ENCODE assay signal across 1 cellular context in the genomic region with DNA sequence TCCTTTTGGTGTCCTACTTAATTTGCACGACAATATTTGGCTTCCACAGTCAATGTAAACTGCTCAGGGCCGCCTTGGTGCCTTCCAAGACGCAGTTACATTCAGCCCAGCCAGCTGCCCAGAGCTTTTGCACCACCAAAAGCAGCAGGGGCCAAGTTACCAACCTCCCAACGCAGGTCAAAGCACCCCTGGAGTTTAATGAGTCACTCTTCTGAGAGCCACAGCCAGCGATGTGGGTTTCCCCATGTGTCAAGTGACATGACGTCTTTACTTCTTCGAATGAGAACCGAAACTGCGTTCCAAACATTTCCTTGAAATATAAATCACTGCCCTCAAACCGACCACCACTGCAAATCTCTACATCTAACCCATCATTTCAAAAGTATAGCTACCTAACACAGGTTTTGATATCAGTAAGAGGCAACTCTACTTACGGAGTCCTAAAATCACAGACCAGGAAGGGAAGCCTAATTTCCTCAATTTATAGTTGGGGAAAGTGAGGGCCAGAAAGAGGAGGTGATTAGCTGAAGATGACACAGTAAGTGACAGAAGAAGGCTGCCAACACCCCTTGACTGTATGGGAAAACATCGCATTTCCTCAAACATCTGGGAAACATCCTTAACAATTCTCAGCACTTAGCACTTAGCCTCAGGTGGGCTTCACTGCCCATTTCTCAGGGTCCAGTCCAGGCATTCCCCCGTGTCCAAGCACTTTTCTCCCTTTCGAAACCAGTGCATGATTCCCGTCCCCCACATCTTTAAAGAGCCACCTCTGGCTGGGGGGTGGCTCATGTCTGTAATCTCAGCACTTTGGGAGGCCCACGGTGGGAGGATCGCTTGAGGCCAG.
A peak's percentile ranks its signal among the peaks of the same experiment; 100 is the strongest.
TF ChIP-seq lines count a peak whose summit lies in the region.

No MANE protein-coding gene starts in this region.

TF ChIP-seq in GM12878, 131 proteins besides CTCF, POLR2A, EP300 and RAD21 (continues in another document):
- TF ChIP-seq EED (IDR thresholded peaks at IDR 0.05; ENCODE audit: low read depth) (peak; percentile 96), ASH2L (IDR thresholded peaks at IDR 0.05; ENCODE audit: borderline replicate concordance, low read depth) (no peak), USF2 (IDR thresholded peaks at IDR 0.05; ENCODE audit: borderline replicate concordance, low read depth, low read length) (no peak), IRF4 (IDR thresholded peaks at IDR 0.05; ENCODE audit: low read depth, low read length) (peak; percentile 89), IRF3 (IDR thresholded peaks at IDR 0.05) (no peak), ZNF384 (IDR thresholded peaks at IDR 0.05; ENCODE audit: borderline replicate concordance, low read depth, low read length) (no peak), NFXL1 (IDR thresholded peaks at IDR 0.05; ENCODE audit: borderline replicate concordance) (no peak), TCF7 (IDR thresholded peaks at IDR 0.05; ENCODE audit: borderline replicate concordance) (0 out of 2 replicates have a peak, but pooled peaks have one; percentile 48), YY1 (IDR thresholded peaks at IDR 0.05; ENCODE audit: low read depth, low read length) (peak; percentile 54; the same call in 1 of the 2 replicates), TARDBP (IDR thresholded peaks at IDR 0.05; ENCODE audit: borderline replicate concordance) (no peak), NRF1 (conservative IDR thresholded peaks at IDR 0.05; ENCODE audit: low read depth, low read length) (0 out of 2 replicates have a peak, but pooled peaks have one; percentile 6), ZNF274 (IDR thresholded peaks at IDR 0.05; ENCODE audit: insufficient read depth, insufficient read length) (no peak), FOXK2 (IDR thresholded peaks at IDR 0.05) (no peak), NFYA (IDR thresholded peaks at IDR 0.05; ENCODE audit: borderline replicate concordance, low read depth, low read length) (no peak), POLR2AphosphoS5 (IDR thresholded peaks at IDR 0.05; ENCODE audit: low read length) (peak; percentile 50; the same call in 1 of the 2 replicates), JUNB (IDR thresholded peaks at IDR 0.05) (peak; percentile 96), ATF3 (IDR thresholded peaks at IDR 0.05; ENCODE audit: borderline replicate concordance, extremely low read depth, low read depth, low read length) (no peak), RBBP5 (conservative IDR thresholded peaks at IDR 0.05) (no peak), IRF5 (IDR thresholded peaks at IDR 0.05; ENCODE audit: borderline replicate concordance) (no peak), BCLAF1 (IDR thresholded peaks at IDR 0.05) (no peak), CBX5 (IDR thresholded peaks at IDR 0.05; ENCODE audit: low read depth) (peak; percentile 62; the same call in 1 of the 2 replicates), CREM (IDR thresholded peaks at IDR 0.05; ENCODE audit: low read depth) (peak; percentile 91), RCOR1 (conservative IDR thresholded peaks at IDR 0.05; ENCODE audit: low read depth, low read length) (peak; percentile 96), HDAC6 (IDR thresholded peaks at IDR 0.05; ENCODE audit: unreplicated experiment) (no peak), IKZF2 (IDR thresholded peaks at IDR 0.05) (peak; percentile 100), ZBED1 (IDR thresholded peaks at IDR 0.05; ENCODE audit: borderline replicate concordance) (peak; percentile 93), CEBPB (IDR thresholded peaks at IDR 0.05; ENCODE audit: borderline replicate concordance in 1 of 2, low read depth in 2 of 2, low read length in 2 of 2) (0 out of 4 replicates have a peak, but pooled peaks of 1 of the 2 experiments have one; percentile 54), KDM1A (IDR thresholded peaks at IDR 0.05; ENCODE audit: borderline replicate concordance) (no peak), RFX5 (IDR thresholded peaks at IDR 0.05; ENCODE audit: low read depth, low read length) (no peak), ZBTB40 (IDR thresholded peaks at IDR 0.05; ENCODE audit: borderline replicate concordance) (no peak), NR2C1 (IDR thresholded peaks at IDR 0.05) (0 out of 2 replicates have a peak, but pooled peaks have one; percentile 6)
- TF ChIP-seq, protein P1, sequence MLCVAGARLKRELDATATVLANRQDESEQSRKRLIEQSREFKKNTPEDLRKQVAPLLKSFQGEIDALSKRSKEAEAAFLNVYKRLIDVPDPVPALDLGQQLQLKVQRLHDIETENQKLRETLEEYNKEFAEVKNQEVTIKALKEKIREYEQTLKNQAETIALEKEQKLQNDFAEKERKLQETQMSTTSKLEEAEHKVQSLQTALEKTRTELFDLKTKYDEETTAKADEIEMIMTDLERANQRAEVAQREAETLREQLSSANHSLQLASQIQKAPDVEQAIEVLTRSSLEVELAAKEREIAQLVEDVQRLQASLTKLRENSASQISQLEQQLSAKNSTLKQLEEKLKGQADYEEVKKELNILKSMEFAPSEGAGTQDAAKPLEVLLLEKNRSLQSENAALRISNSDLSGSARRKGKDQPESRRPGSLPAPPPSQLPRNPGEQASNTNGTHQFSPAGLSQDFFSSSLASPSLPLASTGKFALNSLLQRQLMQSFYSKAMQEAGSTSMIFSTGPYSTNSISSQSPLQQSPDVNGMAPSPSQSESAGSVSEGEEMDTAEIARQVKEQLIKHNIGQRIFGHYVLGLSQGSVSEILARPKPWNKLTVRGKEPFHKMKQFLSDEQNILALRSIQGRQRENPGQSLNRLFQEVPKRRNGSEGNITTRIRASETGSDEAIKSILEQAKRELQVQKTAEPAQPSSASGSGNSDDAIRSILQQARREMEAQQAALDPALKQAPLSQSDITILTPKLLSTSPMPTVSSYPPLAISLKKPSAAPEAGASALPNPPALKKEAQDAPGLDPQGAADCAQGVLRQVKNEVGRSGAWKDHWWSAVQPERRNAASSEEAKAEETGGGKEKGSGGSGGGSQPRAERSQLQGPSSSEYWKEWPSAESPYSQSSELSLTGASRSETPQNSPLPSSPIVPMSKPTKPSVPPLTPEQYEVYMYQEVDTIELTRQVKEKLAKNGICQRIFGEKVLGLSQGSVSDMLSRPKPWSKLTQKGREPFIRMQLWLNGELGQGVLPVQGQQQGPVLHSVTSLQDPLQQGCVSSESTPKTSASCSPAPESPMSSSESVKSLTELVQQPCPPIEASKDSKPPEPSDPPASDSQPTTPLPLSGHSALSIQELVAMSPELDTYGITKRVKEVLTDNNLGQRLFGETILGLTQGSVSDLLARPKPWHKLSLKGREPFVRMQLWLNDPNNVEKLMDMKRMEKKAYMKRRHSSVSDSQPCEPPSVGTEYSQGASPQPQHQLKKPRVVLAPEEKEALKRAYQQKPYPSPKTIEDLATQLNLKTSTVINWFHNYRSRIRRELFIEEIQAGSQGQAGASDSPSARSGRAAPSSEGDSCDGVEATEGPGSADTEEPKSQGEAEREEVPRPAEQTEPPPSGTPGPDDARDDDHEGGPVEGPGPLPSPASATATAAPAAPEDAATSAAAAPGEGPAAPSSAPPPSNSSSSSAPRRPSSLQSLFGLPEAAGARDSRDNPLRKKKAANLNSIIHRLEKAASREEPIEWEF (IDR thresholded peaks at IDR 0.05; ENCODE audit: insufficient replicate concordance, low read depth, low read length), result peak; percentile 53
- TF ChIP-seq, protein P2, sequence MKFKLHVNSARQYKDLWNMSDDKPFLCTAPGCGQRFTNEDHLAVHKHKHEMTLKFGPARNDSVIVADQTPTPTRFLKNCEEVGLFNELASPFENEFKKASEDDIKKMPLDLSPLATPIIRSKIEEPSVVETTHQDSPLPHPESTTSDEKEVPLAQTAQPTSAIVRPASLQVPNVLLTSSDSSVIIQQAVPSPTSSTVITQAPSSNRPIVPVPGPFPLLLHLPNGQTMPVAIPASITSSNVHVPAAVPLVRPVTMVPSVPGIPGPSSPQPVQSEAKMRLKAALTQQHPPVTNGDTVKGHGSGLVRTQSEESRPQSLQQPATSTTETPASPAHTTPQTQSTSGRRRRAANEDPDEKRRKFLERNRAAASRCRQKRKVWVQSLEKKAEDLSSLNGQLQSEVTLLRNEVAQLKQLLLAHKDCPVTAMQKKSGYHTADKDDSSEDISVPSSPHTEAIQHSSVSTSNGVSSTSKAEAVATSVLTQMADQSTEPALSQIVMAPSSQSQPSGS (IDR thresholded peaks at IDR 0.05; ENCODE audit: low read length), result peak; percentile 99
- TF ChIP-seq, protein P3, sequence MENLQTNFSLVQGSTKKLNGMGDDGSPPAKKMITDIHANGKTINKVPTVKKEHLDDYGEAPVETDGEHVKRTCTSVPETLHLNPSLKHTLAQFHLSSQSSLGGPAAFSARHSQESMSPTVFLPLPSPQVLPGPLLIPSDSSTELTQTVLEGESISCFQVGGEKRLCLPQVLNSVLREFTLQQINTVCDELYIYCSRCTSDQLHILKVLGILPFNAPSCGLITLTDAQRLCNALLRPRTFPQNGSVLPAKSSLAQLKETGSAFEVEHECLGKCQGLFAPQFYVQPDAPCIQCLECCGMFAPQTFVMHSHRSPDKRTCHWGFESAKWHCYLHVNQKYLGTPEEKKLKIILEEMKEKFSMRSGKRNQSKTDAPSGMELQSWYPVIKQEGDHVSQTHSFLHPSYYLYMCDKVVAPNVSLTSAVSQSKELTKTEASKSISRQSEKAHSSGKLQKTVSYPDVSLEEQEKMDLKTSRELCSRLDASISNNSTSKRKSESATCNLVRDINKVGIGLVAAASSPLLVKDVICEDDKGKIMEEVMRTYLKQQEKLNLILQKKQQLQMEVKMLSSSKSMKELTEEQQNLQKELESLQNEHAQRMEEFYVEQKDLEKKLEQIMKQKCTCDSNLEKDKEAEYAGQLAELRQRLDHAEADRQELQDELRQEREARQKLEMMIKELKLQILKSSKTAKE (IDR thresholded peaks at IDR 0.05; ENCODE audit: low read depth, poor library complexity, severe bottlenecking), result peak; percentile 93
